9 cellular contexts compared by ENCODE assay signal in genomic region chr17:35578929-35579448, GRCh38. TPM values are rescaled to one million over a fixed set of nuclear protein-coding genes. Genes with fewer than 3 reads are reported as not detected.
A peak's percentile ranks its signal among the peaks of the same experiment; 100 is the strongest.
DNase-seq lines count a peak whose midpoint lies in the region; ATAC-seq and TF ChIP-seq lines count a peak whose summit lies in the region.
"Had no signal": no experiment of that assay in that cellular context is flagged by ENCODE, and none has a peak within 500 bp of the region (broad histone marks: within the 10 kb centered on the region; RNA-seq: fewer than 3 reads in every experiment).

No MANE protein-coding gene starts in this region.

- peaks cover 5% of the 10 kb centered on the region for H3F3A ChIP-seq in smooth muscle cell (ENCODE audit: low read depth)

- peak overlapping the region; percentile 88 for H2AFZ ChIP-seq in smooth muscle cell (ENCODE audit: low read depth)

- POLR2A ChIA-PET in HEK293 (lab: Yijun Ruan, JAX), result interaction anchor here (0.5 to 4.5 kb wide), 22 partner anchors 8 to 1111 kb away, joined by 3 to 66 read pairs (median 4); partner anchors contain the start of genes AP2B1, CCT6B, RASL10B and SLFN11

- H3K4me1 ChIP-seq in HEK293 (ENCODE audit: control insufficient read depth, insufficient read depth, low read length) (peaks cover 5% of the 10 kb centered on the region; the same call in 1 of the 2 replicates), right cardiac atrium (ENCODE audit: control insufficient read depth, insufficient read depth, low read length) (peaks cover 6% of the 10 kb centered on the region), smooth muscle cell (ENCODE audit: low read depth) (peaks cover 7% of the 10 kb centered on the region)

- ATAC-seq in right cardiac atrium, result no peak

- peak overlapping the region; percentile 88 for H3K4me3 ChIP-seq in HEK293 (ENCODE audit: low read depth, low read length)
- H3K4me3 ChIP-seq in WERI-Rb-1 (ENCODE audit: low read depth, low read length), result peak overlapping the region; percentile 88
- peak overlapping the region; percentile 72 for H3K4me3 ChIP-seq in right cardiac atrium (ENCODE audit: low read length)
- H3K4me3 ChIP-seq in smooth muscle cell, result peak overlapping the region; percentile 68

- peak overlapping the region; percentile 96 for H3K4me2 ChIP-seq in smooth muscle cell

- H3K27me3 ChIP-seq in WERI-Rb-1 (ENCODE audit: insufficient read depth, low read depth, severe bottlenecking) (no peaks in the 10 kb centered on the region), right cardiac atrium (ENCODE audit: control insufficient read depth, insufficient read depth) (no peaks in the 10 kb centered on the region), smooth muscle cell (ENCODE audit: low read depth) (peaks cover 5% of the 10 kb centered on the region)

- intact Hi-C loops in right cardiac atrium (cut with DNase I), result no loop called here

- DNase-seq in WERI-Rb-1 (no peak), right cardiac atrium (no peak), smooth muscle cell (lab: John Stamatoyannopoulos, UW; ENCODE audit: unreplicated experiment) (no peak), inferior parietal cortex (ENCODE audit: extremely low spot score) (no peak), DMS114 treated with DMSO at 0.1 percent for 48 hours (lab: John Stamatoyannopoulos, UW; ENCODE audit: unreplicated experiment) (no peak), NCI-H69 (lab: John Stamatoyannopoulos, UW) (no peak), midbrain (lab: John Stamatoyannopoulos, UW) (no peak)

- H3K36me3 ChIP-seq in HEK293 (ENCODE audit: control insufficient read depth in 2 of 2, insufficient read depth in 1 of 2, low read length in 2 of 2) (peaks cover 20 to 28% of the 10 kb centered on the region in 2 experiments), WERI-Rb-1 (peaks cover 6% of the 10 kb centered on the region), smooth muscle cell (ENCODE audit: low read depth) (no peaks in the 10 kb centered on the region)

- CTCF ChIA-PET in HEK293 (lab: Yijun Ruan, JAX), result interaction anchor here (0.6 to 2.2 kb wide), 13 partner anchors 8 to 328 kb away, joined by 3 to 7 read pairs (median 4); partner anchors contain the start of gene AP2B1

- H3K27ac ChIP-seq in HEK293 (ENCODE audit: extremely low read depth, low read depth, low read length) (peak overlapping the region; percentile 91), WERI-Rb-1 (peak overlapping the region; percentile 92), right cardiac atrium (ENCODE audit: low read length) (peak overlapping the region; percentile 88), smooth muscle cell (ENCODE audit: low read depth) (peak overlapping the region; percentile 56)

- H4K20me1 ChIP-seq in smooth muscle cell (ENCODE audit: low read depth), result no peaks in the 10 kb centered on the region

- peak overlapping the region; percentile 57 for H3K9ac ChIP-seq in smooth muscle cell (ENCODE audit: low read depth)

- TF ChIP-seq CTCF in HEK293 (tag by site-specific recombination; IDR thresholded peaks at IDR 0.05) (no peak), WERI-Rb-1 (IDR thresholded peaks at IDR 0.05; ENCODE audit: low read depth, low read length) (no peak), smooth muscle cell (IDR thresholded peaks at IDR 0.05; ENCODE audit: borderline replicate concordance, insufficient read depth, poor library complexity, severe bottlenecking) (no peak)

- WGBS in right cardiac atrium, result 6% methylated on average over 12 of the region's 12 CpGs
- WGBS in smooth muscle cell (ENCODE audit: low lambda C conversion rate), result 20% methylated on average over 12 of the region's 12 CpGs

- H3K79me2 ChIP-seq in smooth muscle cell (ENCODE audit: low read depth), result no peaks in the 10 kb centered on the region

- H3K9me3 ChIP-seq in HEK293 (ENCODE audit: control insufficient read depth, insufficient read depth, low read depth, low read length) (no peaks in the 10 kb centered on the region), WERI-Rb-1 (ENCODE audit: severe bottlenecking) (no peaks in the 10 kb centered on the region), right cardiac atrium (ENCODE audit: control insufficient read depth, low read length) (no peaks in the 10 kb centered on the region), smooth muscle cell (replicated peaks; ENCODE audit: low read depth) (no peaks in the 10 kb centered on the region)

TF ChIP-seq in HEK293, 187 proteins besides CTCF, POLR2A, EP300 and RAD21:
- TF ChIP-seq ZBTB48 (tag by site-specific recombination; IDR thresholded peaks at IDR 0.05), result peak; percentile 99
- TF ChIP-seq MYNN (tag by site-specific recombination; IDR thresholded peaks at IDR 0.05; ENCODE audit: borderline replicate concordance), result no peak
- TF ChIP-seq ZFHX2 (tag by site-specific recombination; conservative IDR thresholded peaks at IDR 0.05), result peak; percentile 44; the same call in 1 of the 2 replicates

RNA-seq across cellular contexts. Expression of gene PEX12, which starts 0.6 kb away (rescaled TPM):
- 1 to 10 TPM; 5.8 to 9.2 (median 7.5) TPM for total RNA-seq in right cardiac atrium
- polyA plus RNA-seq in right cardiac atrium, result 5.1 TPM
- 8.6 and 10.2 TPM in 2 replicates for total RNA-seq in smooth muscle cell
- 2.8 and 3.5 TPM in 2 replicates for polyA plus RNA-seq in smooth muscle cell

RNA-seq across cellular contexts. Expression of gene AP2B1, which starts 8.1 kb away (rescaled TPM):
- total RNA-seq in right cardiac atrium (100 to 1,000 TPM; 131 to 144 (median 136) TPM), smooth muscle cell (92.3 and 94.6 TPM in 2 replicates)
- polyA plus RNA-seq in right cardiac atrium (39.7 TPM), smooth muscle cell (45.0 and 58.5 TPM in 2 replicates)

RNA-seq across cellular contexts. Expression of gene SLFN14, which starts 18.4 kb away (rescaled TPM):
- total RNA-seq in right cardiac atrium (not detected), smooth muscle cell (not detected in 2 replicates)
- polyA plus RNA-seq in right cardiac atrium (not detected), smooth muscle cell (not detected in 2 replicates)
- total RNA-seq: lung microvascular endothelial cell had no signal

RNA-seq across cellular contexts. Expression of gene SLFN12L, which starts 41.5 kb away (rescaled TPM):
- 1 to 10 TPM in 1 of 4 donors, under 1 TPM in 3; 0.23 to 1.0 (median 0.55) TPM for total RNA-seq in right cardiac atrium
- polyA plus RNA-seq in right cardiac atrium, result 0.36 TPM
- total RNA-seq in smooth muscle cell, result not detected in 2 replicates
- not detected in 2 replicates for polyA plus RNA-seq in smooth muscle cell
